In genomic region chr2:240981871-240982800, GRCh38 we compare ENCODE assay signal across 2 cellular contexts.
TF ChIP-seq lines count a peak whose summit lies in the region.

No MANE protein-coding gene starts in this region.

TF ChIP-seq in WTC11, 78 proteins besides CTCF, POLR2A, EP300 and RAD21 (continued from another document):
- no peak for TF ChIP-seq AFF4 (CRISPR knock-in tag; IDR thresholded peaks at IDR 0.05; ENCODE audit: borderline replicate concordance)
- no peak for TF ChIP-seq NR3C1 (CRISPR knock-in tag; conservative IDR thresholded peaks at IDR 0.05; ENCODE audit: low read depth)
- TF ChIP-seq TP53 (CRISPR knock-in tag; IDR thresholded peaks at IDR 0.05): no peak
TF ChIP-seq in WTC11: peak in this region for 0.

TF ChIP-seq in SK-N-SH, 30 proteins besides CTCF, POLR2A, EP300 and RAD21 (continued from another document):
- TF ChIP-seq REST (IDR thresholded peaks at IDR 0.05; ENCODE audit: low read depth, low read length) (no peak), TEAD4 (IDR thresholded peaks at IDR 0.05; ENCODE audit: borderline replicate concordance, insufficient read depth) (no peak), MAX (IDR thresholded peaks at IDR 0.05; ENCODE audit: low read depth) (no peak), NRF1 (IDR thresholded peaks at IDR 0.05; ENCODE audit: low read depth, low read length) (no peak), FOSL2 (IDR thresholded peaks at IDR 0.05; ENCODE audit: borderline replicate concordance, low read depth) (no peak)
